In genomic region chr22:41925783-41926460, GRCh38 we compare ENCODE assay signal across 9 cellular contexts. TPM values are rescaled to one million over a fixed set of nuclear protein-coding genes. Genes with fewer than 3 reads are reported as not detected.
DNase-seq lines count a peak whose midpoint lies in the region; FAIRE-seq and TF ChIP-seq lines count a peak whose summit lies in the region.
"Had no signal": no experiment of that assay in that cellular context is flagged by ENCODE, and none has a peak within 500 bp of the region (broad histone marks: within the 10 kb centered on the region; RNA-seq: fewer than 3 reads in every experiment).

No MANE protein-coding gene starts in this region.

- no peaks in the 10 kb centered on the region for H3K36me3 ChIP-seq in kidney (ENCODE audit: control insufficient read depth in 1 of 2, insufficient read depth in 2 of 2, low read length in 2 of 2)

- peak; percentile 27 for DNase-seq in DMS79 treated with DMSO at 0.1 percent for 48 hours (lab: John Stamatoyannopoulos, UW)
- no peak for DNase-seq in DMS79 (lab: John Stamatoyannopoulos, UW)
- DNase-seq in HK-2 (ENCODE audit: unreplicated experiment), result peak; percentile 55
- peak; percentile 59 to 72 (median 69) for DNase-seq in T-helper 2 cell
- peak; percentile 77 for DNase-seq in astrocyte of the hippocampus (ENCODE audit: low read depth, low spot score)
- DNase-seq in kidney, result no peak
- DNase-seq in stimulated activated CD4-positive, alpha-beta T cell treated with anti-CD3 and anti-CD28 coated beads, TNF-alpha, amount 100 ng/mL, for 1 hour (ENCODE audit: low read depth in 3 of 3, low spot score in 1 of 3), result peak; percentile 33 to 71 (median 62)
- no peak for DNase-seq in DMS153 treated with DMSO at 0.1 percent for 48 hours (lab: John Stamatoyannopoulos, UW; ENCODE audit: unreplicated experiment)

- no peaks in the 10 kb centered on the region for H3K9me3 ChIP-seq in kidney (ENCODE audit: control insufficient read depth in 1 of 2, low read length in 2 of 2)

- H3K27ac ChIP-seq in kidney (ENCODE audit: low read depth in 2 of 2, low read length in 2 of 2), result no peak overlapping the region

- H3K4me3 ChIP-seq in kidney (ENCODE audit: low read length in 2 of 2), result no peak overlapping the region

- no peak for FAIRE-seq in kidney (lab: Jason Lieb, UNC)

- intact Hi-C loops in kidney (cut with DNase I), result no loop called here

- H3K9ac ChIP-seq in kidney (ENCODE audit: low read length in 2 of 2), result no peak overlapping the region

- H3K4me1 ChIP-seq in kidney (ENCODE audit: control insufficient read depth in 1 of 2, insufficient read depth in 1 of 2, low read depth in 1 of 2, low read length in 2 of 2), result no peaks in the 10 kb centered on the region

- TF ChIP-seq CTCF in kidney (IDR thresholded peaks at IDR 0.05; ENCODE audit: borderline replicate concordance, extremely low read depth, insufficient read depth), result peak; percentile 67

RNA-seq across cellular contexts. Expression of gene TNFRSF13C, which starts 0.7 kb away (rescaled TPM):
- total RNA-seq in kidney, result 2.9 TPM
- polyA plus RNA-seq in kidney (ENCODE audit: insufficient read depth, low read depth, low replicate concordance), result not detected

RNA-seq across cellular contexts. Expression of gene SHISA8, which starts 11.0 kb away (rescaled TPM):
- 0.35 TPM for total RNA-seq in kidney
- 0.47 TPM for polyA plus RNA-seq in kidney (ENCODE audit: insufficient read depth, low read depth, low replicate concordance)
- total RNA-seq: temporal lobe had no signal

RNA-seq across cellular contexts. Expression of gene CENPM, which starts 21.0 kb away (rescaled TPM):
- total RNA-seq in kidney, result 2.8 TPM
- polyA plus RNA-seq in kidney (ENCODE audit: insufficient read depth, low read depth, low replicate concordance), result 2.8 TPM

RNA-seq across cellular contexts. Expression of gene SEPTIN3, which starts 43.3 kb away (rescaled TPM):
- total RNA-seq in kidney, result 0.22 TPM
- 0.49 TPM for polyA plus RNA-seq in kidney (ENCODE audit: insufficient read depth, low read depth, low replicate concordance)

Comparison
In these comparisons a context has a peak if more than half of its experiments do, and no peak if none do; other contexts are left out.
1. DNase-seq: peak in DMS79 treated with DMSO at 0.1 percent for 48 hours (single experiment), HK-2 (single experiment), T-helper 2 cell (5 of 5), astrocyte of the hippocampus (single experiment) and stimulated activated CD4-positive, alpha-beta T cell treated with anti-CD3 and anti-CD28 coated beads, TNF-alpha, amount 100 ng/mL, for 1 hour (3 of 3); none in DMS79 (single experiment), kidney (single experiment) and DMS153 treated with DMSO at 0.1 percent for 48 hours (single experiment).